In genomic region chr22:43737150-43737828, GRCh38 we compare ENCODE assay signal across 29 cellular contexts.
"Had no signal": no experiment of that assay in that cellular context is flagged by ENCODE, and none has a peak within 500 bp of the region (broad histone marks: within the 10 kb centered on the region; RNA-seq: fewer than 3 reads in every experiment).

No MANE protein-coding gene starts in this region.

- H2AFZ ChIP-seq: neural progenitor cell, parathyroid adenoma had no signal

- H3K36me3 Mint-ChIP-seq: natural killer cell; neural progenitor cell; stimulated activated memory B cell treated with anti-CD40 and anti-IgM and Interleukin-4, amounts not matched to agents 10 μg/mL and 1 μg/mL and 100 μg/mL, for 72 hours; type B pancreatic cell had no signal

- H3K4me2 ChIP-seq: neural progenitor cell had no signal

- DNase-seq: natural killer cell; occipital lobe; ovary; posterior cingulate gyrus; psoas muscle; right cardiac atrium; right lobe of liver; sigmoid colon; small intestine; stimulated activated CD4-positive, alpha-beta T cell treated with anti-CD3 and anti-CD28 coated beads, Interleukin-1b, Interleukin-23, amount 100 ng/mL, for 48 hours; stimulated activated CD4-positive, alpha-beta T cell treated with anti-CD3 and anti-CD28 coated beads, Interleukin-4, amount 100 ng/mL, for 1 hour; stimulated activated CD4-positive, alpha-beta T cell treated with anti-CD3 and anti-CD28 coated beads, Interleukin-4, amount 100 ng/mL, for 4 hours; stimulated activated CD8-positive, alpha-beta memory T cell treated with anti-CD3 and anti-CD28 coated beads, Interleukin-4, amount 100 ng/mL, for 48 hours; stimulated activated naive CD4-positive, alpha-beta T cell; stimulated activated naive CD8-positive, alpha-beta T cell treated with anti-CD3 and anti-CD28 coated beads, Interleukin-15, amount 100 ng/mL, for 72 hours; stimulated activated naive CD8-positive, alpha-beta T cell treated with anti-CD3 and anti-CD28 coated beads, Interleukin-15, Interleukin-2, amounts not matched to agents 100 U/mL and 50 U/mL, for 24 hours; substantia nigra; testis; tibial artery; transverse colon; upper lobe of right lung had no signal

- H3K9me3 ChIP-seq: ovary, psoas muscle, right lobe of liver, sigmoid colon, suprapubic skin, testis, tibial artery, transverse colon, upper lobe of right lung, vagina had no signal

- H3K4me1 Mint-ChIP-seq: natural killer cell; nephron; neural progenitor cell; stimulated activated memory B cell treated with anti-CD40 and anti-IgM and Interleukin-4, amounts not matched to agents 10 μg/mL and 1 μg/mL and 100 μg/mL, for 72 hours; stimulated activated naive CD8-positive, alpha-beta T cell treated with anti-CD3 and anti-CD28 coated beads, Interleukin-15, amount 100 ng/mL, for 72 hours had no signal

- H3K4me1 ChIP-seq: neural progenitor cell, parathyroid adenoma, psoas muscle, right lobe of liver, sigmoid colon, tibial artery, transverse colon, upper lobe of right lung had no signal

- H3K79me2 ChIP-seq: parathyroid adenoma had no signal

- FAIRE-seq: small intestine had no signal

- H3K4me3 Mint-ChIP-seq: natural killer cell; nephron; neural progenitor cell; stimulated activated memory B cell treated with anti-CD40 and anti-IgM and Interleukin-4, amounts not matched to agents 10 μg/mL and 1 μg/mL and 100 μg/mL, for 72 hours; stimulated activated naive CD8-positive, alpha-beta T cell treated with anti-CD3 and anti-CD28 coated beads, Interleukin-15, amount 100 ng/mL, for 72 hours; type B pancreatic cell had no signal

- ATAC-seq: psoas muscle; right cardiac atrium; right lobe of liver; stimulated activated memory B cell treated with anti-CD40 and anti-IgM and Interleukin-4, amounts not matched to agents 10 μg/mL and 1 μg/mL and 100 μg/mL, for 72 hours; stimulated activated naive CD8-positive, alpha-beta T cell treated with anti-CD3 and anti-CD28 coated beads, Interleukin-15, amount 100 ng/mL, for 72 hours; stimulated activated naive CD8-positive, alpha-beta T cell treated with anti-CD3 and anti-CD28 coated beads, Interleukin-15, Interleukin-2, amounts not matched to agents 100 U/mL and 50 U/mL, for 24 hours; upper lobe of right lung had no signal

- H3K27me3 ChIP-seq: neural progenitor cell, ovary, right lobe of liver, testis, tibial artery, vagina had no signal

- H3K9me3 Mint-ChIP-seq: natural killer cell; nephron; neural progenitor cell; stimulated activated memory B cell treated with anti-CD40 and anti-IgM and Interleukin-4, amounts not matched to agents 10 μg/mL and 1 μg/mL and 100 μg/mL, for 72 hours; stimulated activated naive CD8-positive, alpha-beta T cell treated with anti-CD3 and anti-CD28 coated beads, Interleukin-15, amount 100 ng/mL, for 72 hours; type B pancreatic cell had no signal

- H3K27me3 Mint-ChIP-seq: progenitor cell of endocrine pancreas; stimulated activated memory B cell treated with anti-CD40 and anti-IgM and Interleukin-4, amounts not matched to agents 10 μg/mL and 1 μg/mL and 100 μg/mL, for 72 hours; stimulated activated naive CD8-positive, alpha-beta T cell treated with anti-CD3 and anti-CD28 coated beads, Interleukin-15, amount 100 ng/mL, for 72 hours; type B pancreatic cell had no signal

- H3K27ac ChIP-seq: neural progenitor cell, ovary, parathyroid adenoma, psoas muscle, right lobe of liver, sigmoid colon, suprapubic skin, testis, tibial artery, transverse colon, upper lobe of right lung, vagina had no signal

- H3K4me3 ChIP-seq: neural progenitor cell, ovary, psoas muscle, right lobe of liver, sigmoid colon, suprapubic skin, testis, tibial artery, transverse colon, upper lobe of right lung, vagina had no signal

- H3K9ac ChIP-seq: neural progenitor cell, parathyroid adenoma had no signal

- H3K27ac Mint-ChIP-seq: natural killer cell; nephron; neural progenitor cell; progenitor cell of endocrine pancreas; stimulated activated memory B cell treated with anti-CD40 and anti-IgM and Interleukin-4, amounts not matched to agents 10 μg/mL and 1 μg/mL and 100 μg/mL, for 72 hours; stimulated activated naive CD8-positive, alpha-beta T cell treated with anti-CD3 and anti-CD28 coated beads, Interleukin-15, amount 100 ng/mL, for 72 hours; type B pancreatic cell had no signal

- H3K36me3 ChIP-seq: neural progenitor cell, ovary, right lobe of liver, sigmoid colon, suprapubic skin, tibial artery, transverse colon, upper lobe of right lung, vagina had no signal
